1 cellular context compared by ENCODE assay signal in the genomic region with DNA sequence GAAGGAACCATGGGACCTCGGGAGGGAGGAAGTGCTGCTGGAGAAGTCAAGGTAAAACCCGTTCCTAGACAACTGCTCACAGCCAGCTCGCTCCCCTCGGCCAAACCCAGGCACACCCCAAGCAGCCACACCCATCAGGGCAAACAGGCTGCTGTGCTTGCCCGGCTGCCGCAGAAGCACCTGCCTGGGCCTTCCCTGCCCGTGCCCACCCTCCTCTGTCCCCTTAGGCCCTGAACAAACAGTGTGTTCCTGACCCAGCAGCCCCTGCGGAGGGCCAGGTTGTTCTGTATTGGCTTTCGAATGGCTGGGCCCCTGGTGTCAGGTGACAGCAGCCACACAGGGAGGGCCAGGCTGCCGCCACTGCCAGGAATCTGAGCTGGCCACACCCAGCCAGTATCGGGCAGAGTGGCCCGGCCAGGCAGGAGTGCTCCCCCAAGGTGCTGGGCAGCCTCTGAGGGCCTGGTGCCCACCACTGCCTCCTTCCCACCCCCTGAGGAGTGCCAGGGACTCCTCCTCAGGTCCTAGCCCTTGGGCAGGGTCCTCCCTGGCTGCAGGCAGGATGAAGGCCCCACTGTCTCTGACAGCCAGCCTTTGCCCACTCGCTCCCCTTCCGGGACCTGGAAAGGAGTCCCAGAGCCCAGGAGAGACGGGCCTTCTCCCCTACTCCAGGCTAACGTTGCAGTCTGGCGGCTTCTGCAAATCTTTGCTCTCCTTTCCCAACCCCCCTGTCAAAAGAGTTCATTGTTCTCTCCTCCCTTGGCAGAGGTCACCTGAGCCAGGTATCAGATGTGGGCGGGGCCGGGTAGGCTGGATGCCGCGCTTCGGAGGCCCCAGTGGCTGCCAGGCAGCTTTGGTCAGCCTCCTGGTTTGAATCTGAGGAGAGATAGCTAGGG.
A peak's percentile ranks its signal among the peaks of the same experiment; 100 is the strongest.
TF ChIP-seq lines count a peak whose summit lies in the region.

No MANE protein-coding gene starts in this region.

TF ChIP-seq in HepG2, 621 proteins besides CTCF, POLR2A, EP300 and RAD21 (continued from another document and continues in another):
- TF ChIP-seq, protein P1, sequence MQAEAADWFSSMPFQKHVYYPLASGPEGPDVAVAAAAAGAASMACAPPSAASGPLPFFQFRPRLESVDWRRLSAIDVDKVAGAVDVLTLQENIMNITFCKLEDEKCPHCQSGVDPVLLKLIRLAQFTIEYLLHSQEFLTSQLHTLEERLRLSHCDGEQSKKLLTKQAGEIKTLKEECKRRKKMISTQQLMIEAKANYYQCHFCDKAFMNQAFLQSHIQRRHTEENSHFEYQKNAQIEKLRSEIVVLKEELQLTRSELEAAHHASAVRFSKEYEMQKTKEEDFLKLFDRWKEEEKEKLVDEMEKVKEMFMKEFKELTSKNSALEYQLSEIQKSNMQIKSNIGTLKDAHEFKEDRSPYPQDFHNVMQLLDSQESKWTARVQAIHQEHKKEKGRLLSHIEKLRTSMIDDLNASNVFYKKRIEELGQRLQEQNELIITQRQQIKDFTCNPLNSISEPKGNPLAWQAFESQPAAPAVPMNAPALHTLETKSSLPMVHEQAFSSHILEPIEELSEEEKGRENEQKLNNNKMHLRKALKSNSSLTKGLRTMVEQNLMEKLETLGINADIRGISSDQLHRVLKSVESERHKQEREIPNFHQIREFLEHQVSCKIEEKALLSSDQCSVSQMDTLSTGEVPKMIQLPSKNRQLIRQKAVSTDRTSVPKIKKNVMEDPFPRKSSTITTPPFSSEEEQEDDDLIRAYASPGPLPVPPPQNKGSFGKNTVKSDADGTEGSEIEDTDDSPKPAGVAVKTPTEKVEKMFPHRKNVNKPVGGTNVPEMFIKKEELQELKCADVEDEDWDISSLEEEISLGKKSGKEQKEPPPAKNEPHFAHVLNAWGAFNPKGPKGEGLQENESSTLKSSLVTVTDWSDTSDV (CRISPR knock-in tag; IDR thresholded peaks at IDR 0.05), result peak; percentile 87; the same call in 1 of the 2 replicates
- TF ChIP-seq HOXA3 (CRISPR knock-in tag; IDR thresholded peaks at IDR 0.05), result peak; percentile 69
- TF ChIP-seq RFX3 (CRISPR knock-in tag; IDR thresholded peaks at IDR 0.05), result no peak
- TF ChIP-seq, protein P2, sequence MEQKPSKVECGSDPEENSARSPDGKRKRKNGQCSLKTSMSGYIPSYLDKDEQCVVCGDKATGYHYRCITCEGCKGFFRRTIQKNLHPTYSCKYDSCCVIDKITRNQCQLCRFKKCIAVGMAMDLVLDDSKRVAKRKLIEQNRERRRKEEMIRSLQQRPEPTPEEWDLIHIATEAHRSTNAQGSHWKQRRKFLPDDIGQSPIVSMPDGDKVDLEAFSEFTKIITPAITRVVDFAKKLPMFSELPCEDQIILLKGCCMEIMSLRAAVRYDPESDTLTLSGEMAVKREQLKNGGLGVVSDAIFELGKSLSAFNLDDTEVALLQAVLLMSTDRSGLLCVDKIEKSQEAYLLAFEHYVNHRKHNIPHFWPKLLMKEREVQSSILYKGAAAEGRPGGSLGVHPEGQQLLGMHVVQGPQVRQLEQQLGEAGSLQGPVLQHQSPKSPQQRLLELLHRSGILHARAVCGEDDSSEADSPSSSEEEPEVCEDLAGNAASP (CRISPR knock-in tag; IDR thresholded peaks at IDR 0.05; ENCODE audit: borderline replicate concordance), result peak; percentile 30
- TF ChIP-seq, protein P3, sequence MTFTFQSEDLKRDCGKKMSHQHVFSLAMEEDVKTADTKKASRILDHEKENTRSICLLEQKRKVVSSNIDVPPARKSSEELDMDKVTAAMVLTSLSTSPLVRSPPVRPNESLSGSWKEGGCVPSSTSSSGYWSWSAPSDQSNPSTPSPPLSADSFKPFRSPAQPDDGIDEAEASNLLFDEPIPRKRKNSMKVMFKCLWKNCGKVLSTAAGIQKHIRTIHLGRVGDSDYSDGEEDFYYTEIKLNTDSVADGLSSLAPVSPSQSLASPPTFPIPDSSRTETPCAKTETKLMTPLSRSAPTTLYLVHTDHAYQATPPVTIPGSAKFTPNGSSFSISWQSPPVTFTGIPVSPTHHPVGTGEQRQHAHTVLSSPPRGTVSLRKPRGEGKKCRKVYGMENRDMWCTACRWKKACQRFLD (CRISPR knock-in tag; IDR thresholded peaks at IDR 0.05; ENCODE audit: borderline replicate concordance), result no peak
- TF ChIP-seq ZNF33B (CRISPR knock-in tag; IDR thresholded peaks at IDR 0.05), result peak; percentile 59; the same call in 1 of the 2 replicates
- TF ChIP-seq STAG1 (CRISPR knock-in tag; IDR thresholded peaks at IDR 0.05), result no peak
- peak; percentile 87 for TF ChIP-seq KAT8 (CRISPR knock-in tag; IDR thresholded peaks at IDR 0.05)
- TF ChIP-seq ZNF230 (CRISPR knock-in tag; IDR thresholded peaks at IDR 0.05), result peak; percentile 66; the same call in 1 of the 2 replicates
- no peak for TF ChIP-seq NPAS2 (CRISPR knock-in tag; IDR thresholded peaks at IDR 0.05; ENCODE audit: borderline replicate concordance)
- TF ChIP-seq TCF7 (IDR thresholded peaks at IDR 0.05; ENCODE audit: low read depth), result no peak
- peak; percentile 77 for TF ChIP-seq IRF2 (CRISPR knock-in tag; IDR thresholded peaks at IDR 0.05)
- TF ChIP-seq ZNF496 (CRISPR knock-in tag; IDR thresholded peaks at IDR 0.05; ENCODE audit: insufficient replicate concordance), result no peak
- TF ChIP-seq ZSCAN29 (CRISPR knock-in tag; conservative IDR thresholded peaks at IDR 0.05), result peak; percentile 58; the same call in 1 of the 2 replicates
- TF ChIP-seq, protein P4, sequence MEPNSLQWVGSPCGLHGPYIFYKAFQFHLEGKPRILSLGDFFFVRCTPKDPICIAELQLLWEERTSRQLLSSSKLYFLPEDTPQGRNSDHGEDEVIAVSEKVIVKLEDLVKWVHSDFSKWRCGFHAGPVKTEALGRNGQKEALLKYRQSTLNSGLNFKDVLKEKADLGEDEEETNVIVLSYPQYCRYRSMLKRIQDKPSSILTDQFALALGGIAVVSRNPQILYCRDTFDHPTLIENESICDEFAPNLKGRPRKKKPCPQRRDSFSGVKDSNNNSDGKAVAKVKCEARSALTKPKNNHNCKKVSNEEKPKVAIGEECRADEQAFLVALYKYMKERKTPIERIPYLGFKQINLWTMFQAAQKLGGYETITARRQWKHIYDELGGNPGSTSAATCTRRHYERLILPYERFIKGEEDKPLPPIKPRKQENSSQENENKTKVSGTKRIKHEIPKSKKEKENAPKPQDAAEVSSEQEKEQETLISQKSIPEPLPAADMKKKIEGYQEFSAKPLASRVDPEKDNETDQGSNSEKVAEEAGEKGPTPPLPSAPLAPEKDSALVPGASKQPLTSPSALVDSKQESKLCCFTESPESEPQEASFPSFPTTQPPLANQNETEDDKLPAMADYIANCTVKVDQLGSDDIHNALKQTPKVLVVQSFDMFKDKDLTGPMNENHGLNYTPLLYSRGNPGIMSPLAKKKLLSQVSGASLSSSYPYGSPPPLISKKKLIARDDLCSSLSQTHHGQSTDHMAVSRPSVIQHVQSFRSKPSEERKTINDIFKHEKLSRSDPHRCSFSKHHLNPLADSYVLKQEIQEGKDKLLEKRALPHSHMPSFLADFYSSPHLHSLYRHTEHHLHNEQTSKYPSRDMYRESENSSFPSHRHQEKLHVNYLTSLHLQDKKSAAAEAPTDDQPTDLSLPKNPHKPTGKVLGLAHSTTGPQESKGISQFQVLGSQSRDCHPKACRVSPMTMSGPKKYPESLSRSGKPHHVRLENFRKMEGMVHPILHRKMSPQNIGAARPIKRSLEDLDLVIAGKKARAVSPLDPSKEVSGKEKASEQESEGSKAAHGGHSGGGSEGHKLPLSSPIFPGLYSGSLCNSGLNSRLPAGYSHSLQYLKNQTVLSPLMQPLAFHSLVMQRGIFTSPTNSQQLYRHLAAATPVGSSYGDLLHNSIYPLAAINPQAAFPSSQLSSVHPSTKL (CRISPR knock-in tag; IDR thresholded peaks at IDR 0.05), result peak; percentile 79
- TF ChIP-seq ZNF724P (CRISPR knock-in tag; IDR thresholded peaks at IDR 0.05; ENCODE audit: borderline replicate concordance), result no peak; the same call in 1 of the 2 replicates
- TF ChIP-seq, protein P5, sequence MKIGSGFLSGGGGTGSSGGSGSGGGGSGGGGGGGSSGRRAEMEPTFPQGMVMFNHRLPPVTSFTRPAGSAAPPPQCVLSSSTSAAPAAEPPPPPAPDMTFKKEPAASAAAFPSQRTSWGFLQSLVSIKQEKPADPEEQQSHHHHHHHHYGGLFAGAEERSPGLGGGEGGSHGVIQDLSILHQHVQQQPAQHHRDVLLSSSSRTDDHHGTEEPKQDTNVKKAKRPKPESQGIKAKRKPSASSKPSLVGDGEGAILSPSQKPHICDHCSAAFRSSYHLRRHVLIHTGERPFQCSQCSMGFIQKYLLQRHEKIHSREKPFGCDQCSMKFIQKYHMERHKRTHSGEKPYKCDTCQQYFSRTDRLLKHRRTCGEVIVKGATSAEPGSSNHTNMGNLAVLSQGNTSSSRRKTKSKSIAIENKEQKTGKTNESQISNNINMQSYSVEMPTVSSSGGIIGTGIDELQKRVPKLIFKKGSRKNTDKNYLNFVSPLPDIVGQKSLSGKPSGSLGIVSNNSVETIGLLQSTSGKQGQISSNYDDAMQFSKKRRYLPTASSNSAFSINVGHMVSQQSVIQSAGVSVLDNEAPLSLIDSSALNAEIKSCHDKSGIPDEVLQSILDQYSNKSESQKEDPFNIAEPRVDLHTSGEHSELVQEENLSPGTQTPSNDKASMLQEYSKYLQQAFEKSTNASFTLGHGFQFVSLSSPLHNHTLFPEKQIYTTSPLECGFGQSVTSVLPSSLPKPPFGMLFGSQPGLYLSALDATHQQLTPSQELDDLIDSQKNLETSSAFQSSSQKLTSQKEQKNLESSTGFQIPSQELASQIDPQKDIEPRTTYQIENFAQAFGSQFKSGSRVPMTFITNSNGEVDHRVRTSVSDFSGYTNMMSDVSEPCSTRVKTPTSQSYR (CRISPR knock-in tag; IDR thresholded peaks at IDR 0.05; ENCODE audit: borderline replicate concordance), result peak; percentile 26; the same call in 1 of the 2 replicates
- no peak for TF ChIP-seq CC2D1A (CRISPR knock-in tag; IDR thresholded peaks at IDR 0.05)
- peak; percentile 68; the same call in 1 of the 2 replicates for TF ChIP-seq DR1 (CRISPR knock-in tag; IDR thresholded peaks at IDR 0.05)
- TF ChIP-seq, protein P6, sequence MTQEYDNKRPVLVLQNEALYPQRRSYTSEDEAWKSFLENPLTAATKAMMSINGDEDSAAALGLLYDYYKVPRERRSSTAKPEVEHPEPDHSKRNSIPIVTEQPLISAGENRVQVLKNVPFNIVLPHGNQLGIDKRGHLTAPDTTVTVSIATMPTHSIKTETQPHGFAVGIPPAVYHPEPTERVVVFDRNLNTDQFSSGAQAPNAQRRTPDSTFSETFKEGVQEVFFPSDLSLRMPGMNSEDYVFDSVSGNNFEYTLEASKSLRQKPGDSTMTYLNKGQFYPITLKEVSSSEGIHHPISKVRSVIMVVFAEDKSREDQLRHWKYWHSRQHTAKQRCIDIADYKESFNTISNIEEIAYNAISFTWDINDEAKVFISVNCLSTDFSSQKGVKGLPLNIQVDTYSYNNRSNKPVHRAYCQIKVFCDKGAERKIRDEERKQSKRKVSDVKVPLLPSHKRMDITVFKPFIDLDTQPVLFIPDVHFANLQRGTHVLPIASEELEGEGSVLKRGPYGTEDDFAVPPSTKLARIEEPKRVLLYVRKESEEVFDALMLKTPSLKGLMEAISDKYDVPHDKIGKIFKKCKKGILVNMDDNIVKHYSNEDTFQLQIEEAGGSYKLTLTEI (CRISPR knock-in tag; conservative IDR thresholded peaks at IDR 0.05), result no peak
- TF ChIP-seq RFXANK (CRISPR knock-in tag; IDR thresholded peaks at IDR 0.05), result no peak; the same call in 1 of the 2 replicates
- TF ChIP-seq, protein P7, sequence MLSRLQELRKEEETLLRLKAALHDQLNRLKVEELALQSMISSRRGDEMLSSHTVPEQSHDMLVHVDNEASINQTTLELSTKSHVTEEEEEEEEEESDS (CRISPR knock-in tag; IDR thresholded peaks at IDR 0.05; ENCODE audit: borderline replicate concordance), result no peak
- TF ChIP-seq, protein P8, sequence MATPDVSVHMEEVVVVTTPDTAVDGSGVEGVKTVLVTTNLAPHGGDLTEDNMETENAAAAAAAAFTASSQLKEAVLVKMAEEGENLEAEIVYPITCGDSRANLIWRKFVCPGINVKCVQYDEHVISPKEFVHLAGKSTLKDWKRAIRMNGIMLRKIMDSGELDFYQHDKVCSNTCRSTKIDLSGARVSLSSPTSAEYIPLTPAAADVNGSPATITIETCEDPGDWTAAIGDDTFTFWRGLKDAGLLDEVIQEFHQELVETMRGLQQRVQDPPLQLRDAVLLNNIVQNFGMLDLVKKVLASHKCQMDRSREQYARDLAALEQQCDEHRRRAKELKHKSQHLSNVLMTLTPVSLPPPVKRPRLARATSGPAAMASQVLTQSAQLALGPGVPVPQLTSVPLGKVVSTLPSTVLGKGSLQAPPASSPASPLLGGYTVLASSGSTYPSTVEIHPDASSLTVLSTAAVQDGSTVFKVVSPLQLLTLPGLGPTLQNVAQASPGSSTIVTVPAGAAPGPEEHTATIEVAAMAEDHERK (CRISPR knock-in tag; IDR thresholded peaks at IDR 0.05; ENCODE audit: low read depth), result no peak
- TF ChIP-seq, protein P9, sequence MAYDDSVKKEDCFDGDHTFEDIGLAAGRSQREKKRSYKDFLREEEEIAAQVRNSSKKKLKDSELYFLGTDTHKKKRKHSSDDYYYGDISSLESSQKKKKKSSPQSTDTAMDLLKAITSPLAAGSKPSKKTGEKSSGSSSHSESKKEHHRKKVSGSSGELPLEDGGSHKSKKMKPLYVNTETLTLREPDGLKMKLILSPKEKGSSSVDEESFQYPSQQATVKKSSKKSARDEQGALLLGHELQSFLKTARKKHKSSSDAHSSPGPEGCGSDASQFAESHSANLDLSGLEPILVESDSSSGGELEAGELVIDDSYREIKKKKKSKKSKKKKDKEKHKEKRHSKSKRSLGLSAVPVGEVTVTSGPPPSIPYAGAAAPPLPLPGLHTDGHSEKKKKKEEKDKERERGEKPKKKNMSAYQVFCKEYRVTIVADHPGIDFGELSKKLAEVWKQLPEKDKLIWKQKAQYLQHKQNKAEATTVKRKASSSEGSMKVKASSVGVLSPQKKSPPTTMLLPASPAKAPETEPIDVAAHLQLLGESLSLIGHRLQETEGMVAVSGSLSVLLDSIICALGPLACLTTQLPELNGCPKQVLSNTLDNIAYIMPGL (CRISPR knock-in tag; IDR thresholded peaks at IDR 0.05; ENCODE audit: borderline replicate concordance in 1 of 2, low read depth in 1 of 2), result peak in 1 of 2 experiments; percentile 17; a peak in 1 of 4 replicates
- TF ChIP-seq ZNF720 (CRISPR knock-in tag; IDR thresholded peaks at IDR 0.05), result no peak
- no peak; the same call in 1 of the 2 replicates for TF ChIP-seq KAT7 (CRISPR knock-in tag; IDR thresholded peaks at IDR 0.05; ENCODE audit: borderline replicate concordance)
- TF ChIP-seq RBFOX2 (IDR thresholded peaks at IDR 0.05; ENCODE audit: low read depth, low read length), result peak; percentile 82
- TF ChIP-seq, protein P10, sequence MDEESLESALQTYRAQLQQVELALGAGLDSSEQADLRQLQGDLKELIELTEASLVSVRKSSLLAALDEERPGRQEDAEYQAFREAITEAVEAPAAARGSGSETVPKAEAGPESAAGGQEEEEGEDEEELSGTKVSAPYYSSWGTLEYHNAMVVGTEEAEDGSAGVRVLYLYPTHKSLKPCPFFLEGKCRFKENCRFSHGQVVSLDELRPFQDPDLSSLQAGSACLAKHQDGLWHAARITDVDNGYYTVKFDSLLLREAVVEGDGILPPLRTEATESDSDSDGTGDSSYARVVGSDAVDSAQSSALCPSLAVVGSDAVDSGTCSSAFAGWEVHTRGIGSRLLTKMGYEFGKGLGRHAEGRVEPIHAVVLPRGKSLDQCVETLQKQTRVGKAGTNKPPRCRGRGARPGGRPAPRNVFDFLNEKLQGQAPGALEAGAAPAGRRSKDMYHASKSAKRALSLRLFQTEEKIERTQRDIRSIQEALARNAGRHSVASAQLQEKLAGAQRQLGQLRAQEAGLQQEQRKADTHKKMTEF (CRISPR knock-in tag; IDR thresholded peaks at IDR 0.05), result peak; percentile 81
- no peak for TF ChIP-seq ZBTB20 (CRISPR knock-in tag; IDR thresholded peaks at IDR 0.05; ENCODE audit: borderline replicate concordance, low read depth)
- TF ChIP-seq KLF12 (CRISPR knock-in tag; IDR thresholded peaks at IDR 0.05; ENCODE audit: borderline replicate concordance), result peak; percentile 95; the same call in 1 of the 2 replicates
- 0 out of 2 replicates have a peak, but pooled peaks have one; percentile 41 for TF ChIP-seq ZNF446 (CRISPR knock-in tag; IDR thresholded peaks at IDR 0.05)
- TF ChIP-seq ASH2L (IDR thresholded peaks at IDR 0.05; ENCODE audit: insufficient read length, low read depth, low read length), result no peak
- TF ChIP-seq U2AF1 (optimal IDR thresholded peaks at IDR 0.05; ENCODE audit: low read depth, low read length), result no peak
